Comparison of ENCODE assay signal across 8 cellular contexts in genomic region chr19:16185123-16185924, GRCh38. TPM values are rescaled to one million over a fixed set of nuclear protein-coding genes. Genes with fewer than 3 reads are reported as not detected.
DNase-seq lines count a peak whose midpoint lies in the region; ATAC-seq and TF ChIP-seq lines count a peak whose summit lies in the region.

Gene FAM32A (plus strand): TSS chr19:16185410. CDS start chr19:16185443, 33 bp downstream.

- peaks cover 0 to 20% (median 0%) of the 10 kb centered on the region in 7 donors for H3K27me3 ChIP-seq in heart right ventricle
- H3K27me3 ChIP-seq in upper lobe of left lung = no peaks in the 10 kb centered on the region

- in situ Hi-C loops in GM13976 (cut with MboI; ENCODE audit: low sequenced_read_pairs, unreplicated experiment) = loop anchor here (25.0 kb wide), 1 partner anchor 548 kb away; the partner anchor contains the start of gene CYP4F3

- ATAC-seq in HG02870 (IDR thresholded peaks at IDR 0.05; ENCODE audit: unreplicated experiment) (peak; percentile 83), heart right ventricle (peak; percentile 96 to 99 (median 98)), upper lobe of left lung (ENCODE audit: low FRiP score in 2 of 2) (peak; percentile 96 to 97)

- intact Hi-C loops in T-helper 1 cell treated with Interleukin-12 subunit alpha and Interleukin-12 subunit beta and Interleukin-4 antibody, amounts not matched to agents 30 ng/mL and 1 ng/mL, for 36 hours (cut with micrococcal nuclease) = loop anchor here (1.0 to 5.0 kb wide), 12 partner anchors 12 to 853 kb away; partner anchors contain the start of genes AKAP8, AP1M1, BRD4 and HSH2D
- intact Hi-C loops in heart right ventricle (cut with DNase I) = loop anchor here in 7 of 10 donors (2.0 to 10.0 kb wide), 5 partner anchors 71 to 561 kb away; partner anchors contain the start of gene RAB8A (in 4 of the 7)
- intact Hi-C loops in posterior cingulate gyrus (cut with DNase I) = loop anchor here (1.0 kb wide), 2 partner anchors 12 to 72 kb away; partner anchors contain the start of gene AP1M1

- TF ChIP-seq CTCF in GM13976 (IDR thresholded peaks at IDR 0.05; ENCODE audit: borderline replicate concordance, control extremely low read depth, extremely low read depth, insufficient read depth, missing control alignments) (no peak), heart right ventricle (IDR thresholded peaks at IDR 0.05) (peak in 7 of 9 donors; percentile 10 to 50 (median 37)), upper lobe of left lung (IDR thresholded peaks at IDR 0.05) (peak in 4 of 6 experiments; percentile 33 to 48 (median 40))

- TF ChIP-seq EP300 in upper lobe of left lung (IDR thresholded peaks at IDR 0.05) = peak in 1 of 4 donors; percentile 3

- peak within 1 kb of the TSS; percentile 74 to 96 (median 90) for H3K4me3 ChIP-seq in heart right ventricle
- H3K4me3 ChIP-seq in upper lobe of left lung = peak within 1 kb of the TSS; percentile 84 to 98 (median 90)

- TF ChIP-seq POLR2A in upper lobe of left lung (IDR thresholded peaks at IDR 0.05) = peak in 3 of 4 donors; percentile 60 to 82 (median 69)

- WGBS in heart right ventricle, 2 donors = 0 to 1% methylated on average over 51 of the region's 51 CpGs
- 0 to 2% methylated on average over 45 to 51 of the region's 51 CpGs for WGBS in upper lobe of left lung, 2 donors

- no peaks in the 10 kb centered on the region for H3K9me3 ChIP-seq in heart right ventricle
- H3K9me3 ChIP-seq in upper lobe of left lung = no peaks in the 10 kb centered on the region

- H3K36me3 ChIP-seq in heart right ventricle = peaks cover 0 to 40% (median 7%) of the 10 kb centered on the region in 9 donors
- H3K36me3 ChIP-seq in upper lobe of left lung = peaks cover 8 to 32% (median 21%) of the 10 kb centered on the region in 4 donors

- H3K4me1 ChIP-seq in heart right ventricle = peaks cover 0 to 40% (median 21%) of the 10 kb centered on the region in 9 donors
- peaks cover 15 to 35% (median 23%) of the 10 kb centered on the region in 4 donors for H3K4me1 ChIP-seq in upper lobe of left lung

- H3K27ac ChIP-seq in heart right ventricle = peak within 1 kb of the TSS; percentile 21 to 93 (median 87)
- peak within 1 kb of the TSS; percentile 75 to 91 (median 88) for H3K27ac ChIP-seq in upper lobe of left lung

- peak; percentile 98 for DNase-seq in GM13976 (ENCODE audit: low spot score)
- peak; percentile 99 for DNase-seq in NCI-H146 treated with DMSO at 0.1 percent for 48 hours (lab: John Stamatoyannopoulos, UW; ENCODE audit: unreplicated experiment)
- peak; percentile 99 for DNase-seq in amniotic epithelial cell (ENCODE audit: low read depth)
- peak; percentile 99 for DNase-seq in heart right ventricle
- DNase-seq in posterior cingulate gyrus = peak; percentile 94 to 99 (median 98)
- peak; percentile 88 to 98 for DNase-seq in upper lobe of left lung

RNA-seq across cellular contexts. Expression of gene FAM32A, which starts in this region (rescaled TPM):
- total RNA-seq in T-helper 1 cell treated with Interleukin-12 subunit alpha and Interleukin-12 subunit beta and Interleukin-4 antibody, amounts not matched to agents 30 ng/mL and 1 ng/mL, for 36 hours = 67.4 and 69.3 TPM in 2 replicates
- total RNA-seq in heart right ventricle = 10 to 100 TPM; 27.0 to 44.5 (median 32.5) TPM
- polyA plus RNA-seq in heart right ventricle = 10 to 100 TPM; 36.0 to 75.0 TPM
- total RNA-seq in upper lobe of left lung = 10 to 100 TPM; 47.1 to 84.8 (median 58.5) TPM

Comparison
In these comparisons a context has a peak if more than half of its experiments do, and no peak if none do; other contexts are left out.
1. Peak in every context shown above with its lines: DNase-seq, ATAC-seq, H3K4me3 ChIP-seq and H3K27ac ChIP-seq.